ENCODE assay signal across 13 cellular contexts in genomic region chr6:134375199-134375598, GRCh38.
"Had no signal": no experiment of that assay in that cellular context is flagged by ENCODE, and none has a peak within 500 bp of the region (broad histone marks: within the 10 kb centered on the region; RNA-seq: fewer than 3 reads in every experiment).

No MANE protein-coding gene starts in this region.

- ATAC-seq: activated CD4-positive, CD25-positive, alpha-beta regulatory T cell treated with anti-CD3 and anti-CD28 coated beads, Interleukin-2, amount 50 U/mL, for 24 hours; activated T-helper 17 cell treated with anti-CD3 and anti-CD28 coated beads, Interleukin-2, amount 50 U/mL, for 72 hours; gastroesophageal sphincter; left colon; stimulated activated effector memory CD8-positive, alpha-beta T cell treated with anti-CD3 and anti-CD28 coated beads, Interleukin-12 subunit alpha, Interleukin-12 subunit beta, amount 100 ng/mL, for 72 hours had no signal

- H3K27me3 Mint-ChIP-seq: activated T-helper 17 cell treated with anti-CD3 and anti-CD28 coated beads, Interleukin-2, amount 50 U/mL, for 72 hours; naive B cell had no signal

- H3K9me3 ChIP-seq: ascending aorta, gastroesophageal sphincter, thyroid gland, vagina had no signal

- H3K36me3 Mint-ChIP-seq: naive B cell; stimulated activated effector memory CD8-positive, alpha-beta T cell treated with anti-CD3 and anti-CD28 coated beads, Interleukin-12 subunit alpha, Interleukin-12 subunit beta, amount 100 ng/mL, for 72 hours had no signal

- H3K9ac ChIP-seq: parathyroid adenoma had no signal

- H2AFZ ChIP-seq: parathyroid adenoma had no signal

- H3K36me3 ChIP-seq: ascending aorta, gastroesophageal sphincter, thyroid gland, vagina had no signal

- H3K79me2 ChIP-seq: parathyroid adenoma had no signal

- H3K27me3 ChIP-seq: ascending aorta, gastroesophageal sphincter, thyroid gland, vagina had no signal

- DNase-seq: activated CD4-positive, alpha-beta T cell treated with anti-CD3 and anti-CD28 coated beads, Interleukin-2, amount 50 U/mL, for 1 hour; activated naive CD4-positive, alpha-beta T cell treated with Interleukin-2 at 50 U/mL for 16 hours; left colon; naive B cell; T-helper 9 cell; thyroid gland had no signal

- H3K9me3 Mint-ChIP-seq: stimulated activated effector memory CD8-positive, alpha-beta T cell treated with anti-CD3 and anti-CD28 coated beads, Interleukin-12 subunit alpha, Interleukin-12 subunit beta, amount 100 ng/mL, for 72 hours had no signal

- H3K4me3 Mint-ChIP-seq: naive B cell; stimulated activated effector memory CD8-positive, alpha-beta T cell treated with anti-CD3 and anti-CD28 coated beads, Interleukin-12 subunit alpha, Interleukin-12 subunit beta, amount 100 ng/mL, for 72 hours had no signal

- H3K4me3 ChIP-seq: ascending aorta, gastroesophageal sphincter, thyroid gland, vagina had no signal

- H3K27ac ChIP-seq: gastroesophageal sphincter, parathyroid adenoma, thyroid gland, vagina had no signal
